11 cellular contexts compared by ENCODE assay signal in the genomic region with DNA sequence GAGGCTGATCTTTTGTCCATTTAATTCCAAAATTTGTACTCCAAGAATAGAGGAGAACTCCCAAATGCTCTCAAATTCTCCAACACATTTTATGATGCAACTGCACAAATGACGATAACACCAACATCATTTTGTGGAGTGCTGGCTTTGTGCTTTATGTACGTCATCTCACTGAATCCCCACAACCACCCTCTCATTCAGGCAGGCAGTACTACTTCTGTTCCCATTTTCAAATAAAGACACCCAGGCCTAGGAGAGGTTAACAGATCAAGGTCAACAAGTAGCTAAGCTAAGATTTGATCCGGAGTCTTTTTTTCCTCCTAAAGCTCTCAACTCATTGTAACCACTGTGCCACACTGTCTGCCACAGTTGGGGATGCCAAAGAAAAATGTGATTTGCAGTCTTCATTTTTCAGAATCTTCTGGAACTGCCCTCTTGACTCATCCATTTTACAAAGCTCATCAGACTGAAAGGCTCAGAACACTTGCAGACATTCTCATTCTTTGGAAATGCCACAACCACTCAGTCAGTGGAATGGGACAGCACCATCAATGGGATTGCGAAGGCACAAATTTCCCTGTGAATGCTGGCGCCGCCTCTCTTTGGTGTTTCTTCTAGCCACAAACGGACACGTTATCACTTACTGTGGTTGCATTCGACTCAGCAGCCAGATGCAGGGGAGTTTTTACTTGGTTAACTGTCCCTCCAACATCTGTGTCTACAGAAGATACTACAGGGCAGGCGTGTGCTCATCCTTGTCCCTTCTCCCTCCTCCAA.
DNase-seq lines count a peak whose midpoint lies in the region; ATAC-seq and TF ChIP-seq lines count a peak whose summit lies in the region.
"Had no signal": no experiment of that assay in that cellular context is flagged by ENCODE, and none has a peak within 500 bp of the region (broad histone marks: within the 10 kb centered on the region; RNA-seq: fewer than 3 reads in every experiment).

No MANE protein-coding gene starts in this region.

- H3K4me1 Mint-ChIP-seq in CD4-positive, alpha-beta T cell (ENCODE audit: low read depth): peaks cover 96% of the 10 kb centered on the region
- H3K4me1 Mint-ChIP-seq in T-cell: peaks cover 90 to 94% (median 94%) of the 10 kb centered on the region in 3 donors
- H3K4me1 Mint-ChIP-seq in activated naive CD4-positive, alpha-beta T cell treated with anti-CD3 and anti-CD28 coated beads, Interleukin-2, amount 10 ng/mL, durations not matched to agents 7 days and 5 days: peaks cover 86% of the 10 kb centered on the region

- H3K27ac ChIP-seq in CD4-positive, alpha-beta T cell (ENCODE audit: low read depth, low read length): no peak overlapping the region
- H3K27ac ChIP-seq in smooth muscle cell (ENCODE audit: low read depth) (peak overlapping the region; percentile 87), aorta (ENCODE audit: low read depth in 1 of 2, low read length in 2 of 2) (no peak overlapping the region)

- DNase-seq in CD4-positive, alpha-beta T cell: peak in 2 of 10 experiments; percentile 12 to 22
- DNase-seq in T-cell (peak in 12 of 34 experiments; percentile 9 to 34 (median 20)), smooth muscle cell (lab: John Stamatoyannopoulos, UW; ENCODE audit: unreplicated experiment) (no peak), aorta (no peak), NCI-H2171 treated with DMSO at 0.1 percent for 48 hours (lab: John Stamatoyannopoulos, UW) (no peak)
- peak; percentile 57 for DNase-seq in activated naive CD4-positive, alpha-beta T cell treated with anti-CD3 and anti-CD28 coated beads, Interleukin-2, amount 10 ng/mL, durations not matched to agents 7 days and 5 days
- DNase-seq: NCI-H2107, SIG-M5 had no signal

- H3K4me1 ChIP-seq in smooth muscle cell (ENCODE audit: low read depth): peaks cover 14% of the 10 kb centered on the region
- no peaks in the 10 kb centered on the region for H3K4me1 ChIP-seq in aorta (ENCODE audit: control insufficient read depth in 1 of 2, insufficient read depth in 2 of 2, low read length in 2 of 2)

- H3K9me3 ChIP-seq in CD4-positive, alpha-beta T cell (ENCODE audit: control insufficient read depth, low read length): no peaks in the 10 kb centered on the region
- H3K9me3 ChIP-seq in smooth muscle cell (replicated peaks; ENCODE audit: low read depth) (no peaks in the 10 kb centered on the region), aorta (ENCODE audit: control insufficient read depth, low read length) (no peaks in the 10 kb centered on the region)

- H3K4me3 Mint-ChIP-seq in CD4-positive, alpha-beta T cell: peak overlapping the region; percentile 93
- peak overlapping the region; percentile 87 to 94 (median 87) for H3K4me3 Mint-ChIP-seq in T-cell
- peak overlapping the region; percentile 92 for H3K4me3 Mint-ChIP-seq in activated naive CD4-positive, alpha-beta T cell treated with anti-CD3 and anti-CD28 coated beads, Interleukin-2, amount 10 ng/mL, durations not matched to agents 7 days and 5 days
- H3K4me3 Mint-ChIP-seq: nephron had no signal

- no peaks in the 10 kb centered on the region for H4K20me1 ChIP-seq in smooth muscle cell (ENCODE audit: low read depth)

- peak overlapping the region; percentile 92 for H3K27ac Mint-ChIP-seq in CD4-positive, alpha-beta T cell
- peak overlapping the region; percentile 92 to 94 for H3K27ac Mint-ChIP-seq in T-cell
- H3K27ac Mint-ChIP-seq in activated naive CD4-positive, alpha-beta T cell treated with anti-CD3 and anti-CD28 coated beads, Interleukin-2, amount 10 ng/mL, durations not matched to agents 7 days and 5 days: peak overlapping the region; percentile 99
- H3K27ac Mint-ChIP-seq: nephron had no signal

- TF ChIP-seq CTCF in CD4-positive, alpha-beta T cell (IDR thresholded peaks at IDR 0.05): no peak
- no peak for TF ChIP-seq CTCF in smooth muscle cell (IDR thresholded peaks at IDR 0.05; ENCODE audit: borderline replicate concordance, insufficient read depth, poor library complexity, severe bottlenecking)

- H3K9ac ChIP-seq in smooth muscle cell (ENCODE audit: low read depth): peak overlapping the region; percentile 68

- intact Hi-C loops in CD4-positive, alpha-beta T cell (cut with DNase I, micrococcal nuclease): loop anchor here in 1 of 2 experiments (10.0 kb wide), 1 partner anchor 54 kb away; no protein-coding TSS in a partner anchor
- intact Hi-C loops in aorta (cut with DNase I): no loop called here

- H3K9me3 Mint-ChIP-seq in CD4-positive, alpha-beta T cell: no peaks in the 10 kb centered on the region
- H3K9me3 Mint-ChIP-seq in T-cell: no peaks in the 10 kb centered on the region
- no peaks in the 10 kb centered on the region for H3K9me3 Mint-ChIP-seq in activated naive CD4-positive, alpha-beta T cell treated with anti-CD3 and anti-CD28 coated beads, Interleukin-2, amount 10 ng/mL, durations not matched to agents 7 days and 5 days
- H3K9me3 Mint-ChIP-seq: nephron had no signal

- H3K4me3 ChIP-seq in smooth muscle cell (no peak overlapping the region), aorta (ENCODE audit: low read length in 2 of 2) (no peak overlapping the region)

- H3K36me3 Mint-ChIP-seq in CD4-positive, alpha-beta T cell (ENCODE audit: low read depth): peaks cover 52% of the 10 kb centered on the region
- peaks cover 20% of the 10 kb centered on the region for H3K36me3 Mint-ChIP-seq in T-cell
- peaks cover 46% of the 10 kb centered on the region for H3K36me3 Mint-ChIP-seq in activated naive CD4-positive, alpha-beta T cell treated with anti-CD3 and anti-CD28 coated beads, Interleukin-2, amount 10 ng/mL, durations not matched to agents 7 days and 5 days

- H3K27me3 Mint-ChIP-seq in CD4-positive, alpha-beta T cell: no peaks in the 10 kb centered on the region
- no peaks in the 10 kb centered on the region for H3K27me3 Mint-ChIP-seq in T-cell
- H3K27me3 Mint-ChIP-seq in activated naive CD4-positive, alpha-beta T cell treated with anti-CD3 and anti-CD28 coated beads, Interleukin-2, amount 10 ng/mL, durations not matched to agents 7 days and 5 days: no peaks in the 10 kb centered on the region

- no peaks in the 10 kb centered on the region for H3K27me3 ChIP-seq in CD4-positive, alpha-beta T cell (ENCODE audit: control insufficient read depth, insufficient read depth, low read length)
- no peaks in the 10 kb centered on the region for H3K27me3 ChIP-seq in smooth muscle cell (ENCODE audit: low read depth)
- no peaks in the 10 kb centered on the region for H3K27me3 ChIP-seq in aorta (ENCODE audit: control insufficient read depth in 1 of 2, insufficient read depth in 2 of 2, low read length in 1 of 2)

- CTCF ChIA-PET in CD4-positive, alpha-beta T cell (lab: Charles Lee): no interaction called here
- CTCF ChIA-PET in T-cell (lab: Charles Lee): interaction anchor here (0.5 to 0.7 kb wide), 2 partner anchors 138 to 334 kb away, joined by 3 to 6 read pairs; no protein-coding TSS in a partner anchor
- CTCF ChIA-PET in activated naive CD4-positive, alpha-beta T cell treated with anti-CD3 and anti-CD28 coated beads, Interleukin-2, amount 10 ng/mL, durations not matched to agents 7 days and 5 days (lab: Charles Lee): interaction anchor here (0.6 to 1.1 kb wide), 5 partner anchors 99 to 549 kb away, joined by 3 to 4 read pairs (median 3); no protein-coding TSS in a partner anchor

- H3K79me2 ChIP-seq in smooth muscle cell (ENCODE audit: low read depth): no peaks in the 10 kb centered on the region

- WGBS in smooth muscle cell (ENCODE audit: low lambda C conversion rate): 45% methylated on average over 10 of the region's 10 CpGs
- WGBS in aorta, 2 donors: 93 to 94% methylated on average over 10 of the region's 10 CpGs

- POLR2A ChIA-PET in CD4-positive, alpha-beta T cell (lab: Charles Lee): no interaction called here
- POLR2A ChIA-PET in T-cell (lab: Charles Lee): interaction anchor here in 1 of 2 donors (0.5 kb wide), 1 partner anchor 196 kb away, joined by 3 read pairs; no protein-coding TSS in a partner anchor

- ATAC-seq in CD4-positive, alpha-beta T cell (ENCODE audit: poor library complexity): no peak
- ATAC-seq in T-cell (replicated peaks in 1 of 4) (peak in 1 of 4 experiments; percentile 17), GM21619 (IDR thresholded peaks at IDR 0.05; ENCODE audit: unreplicated experiment) (no peak), aorta (ENCODE audit: low FRiP score) (no peak), HG03159 (IDR thresholded peaks at IDR 0.05; ENCODE audit: unreplicated experiment) (no peak)

- no peaks in the 10 kb centered on the region for H3F3A ChIP-seq in smooth muscle cell (ENCODE audit: low read depth)

- H3K36me3 ChIP-seq in smooth muscle cell (ENCODE audit: low read depth): no peaks in the 10 kb centered on the region
- H3K36me3 ChIP-seq in aorta (ENCODE audit: control insufficient read depth in 1 of 2, insufficient read depth in 2 of 2, low read length in 1 of 2): no peaks in the 10 kb centered on the region

- H2AFZ ChIP-seq in smooth muscle cell (ENCODE audit: low read depth): no peak overlapping the region

- peak overlapping the region; percentile 56 for H3K4me2 ChIP-seq in smooth muscle cell
